8 cellular contexts compared by ENCODE assay signal in genomic region chr17:45248132-45248936, GRCh38. TPM values are rescaled to one million over a fixed set of nuclear protein-coding genes. Genes with fewer than 3 reads are reported as not detected.
DNase-seq lines count a peak whose midpoint lies in the region; ATAC-seq, FAIRE-seq and TF ChIP-seq lines count a peak whose summit lies in the region.

No MANE protein-coding gene starts in this region.

- H3K4me1 Mint-ChIP-seq in CD4-positive, CD25-positive, alpha-beta regulatory T cell, result peaks cover 0 to 78% (median 39%) of the 10 kb centered on the region in 4 donors
- peaks cover 40% of the 10 kb centered on the region for H3K4me1 Mint-ChIP-seq in T-helper 17 cell

- no peaks in the 10 kb centered on the region for H4K20me1 ChIP-seq in HepG2 (ENCODE audit: insufficient read depth, low read length)

- TSS peak; percentile 72 for BruUV-seq in HepG2 (replicated peaks; lab: Mats Ljungman, UMichigan)

- peaks cover 74% of the 10 kb centered on the region for H3K4me1 ChIP-seq in CD4-positive, CD25-positive, alpha-beta regulatory T cell (ENCODE audit: control insufficient read depth, insufficient read depth, low read length, poor library complexity, severe bottlenecking)
- peaks cover 40% of the 10 kb centered on the region for H3K4me1 ChIP-seq in HepG2 (ENCODE audit: insufficient read depth, low read length)

- intact Hi-C loops in HepG2 (cut with micrococcal nuclease; ENCODE audit: unreplicated experiment), result no loop called here

- CTCF ChIA-PET in HepG2 (lab: Yijun Ruan, JAX; ENCODE audit: low intra/inter-chr PET ratio, low total read pairs), result no interaction called here

- peak overlapping the region; percentile 88 to 97 (median 92) for H3K4me3 Mint-ChIP-seq in CD4-positive, CD25-positive, alpha-beta regulatory T cell
- H3K4me3 Mint-ChIP-seq in T-helper 17 cell, result peak overlapping the region; percentile 91

- no peaks in the 10 kb centered on the region for H3K9me3 ChIP-seq in CD4-positive, CD25-positive, alpha-beta regulatory T cell (ENCODE audit: control insufficient read depth in 2 of 2, low read length in 2 of 2)
- H3K9me3 ChIP-seq in T-helper 17 cell (ENCODE audit: control insufficient read depth, low read length, poor library complexity, severe bottlenecking), result no peaks in the 10 kb centered on the region
- no peaks in the 10 kb centered on the region for H3K9me3 ChIP-seq in HepG2 (ENCODE audit: low read length)

- H3K27ac ChIP-seq in CD4-positive, CD25-positive, alpha-beta regulatory T cell (ENCODE audit: insufficient read depth, low read length, poor library complexity, severe bottlenecking), result peak overlapping the region; percentile 97
- H3K27ac ChIP-seq in brain microvascular endothelial cell (no peak overlapping the region), HepG2 (ENCODE audit: extremely low read length, insufficient read depth, low read length) (no peak overlapping the region)

- POLR2A ChIA-PET in HepG2 (lab: Yijun Ruan, JAX), result interaction anchor here (1.4 to 2.8 kb wide), 3 partner anchors 20 to 100 kb away, joined by 4 to 17 read pairs (median 9); partner anchors contain the start of gene HEXIM1

- H3K27ac Mint-ChIP-seq in CD4-positive, CD25-positive, alpha-beta regulatory T cell, result peak overlapping the region; percentile 97 to 98 (median 97)
- H3K27ac Mint-ChIP-seq in T-helper 17 cell, result peak overlapping the region; percentile 98

- H2AFZ ChIP-seq in HepG2 (ENCODE audit: low read length), result no peak overlapping the region

- TF ChIP-seq CTCF in brain microvascular endothelial cell (IDR thresholded peaks at IDR 0.05; ENCODE audit: low read depth, low read length, missing control alignments), result no peak
- no peak for TF ChIP-seq CTCF in HepG2 (CRISPR knock-in tag; IDR thresholded peaks at IDR 0.05)

- 54% methylated on average over 14 of the region's 39 CpGs for WGBS in HepG2 (ENCODE audit: low lambda C conversion rate)

- H3K36me3 ChIP-seq in CD4-positive, CD25-positive, alpha-beta regulatory T cell (ENCODE audit: control insufficient read depth, insufficient read depth, low read length), result peaks cover 42% of the 10 kb centered on the region
- no peaks in the 10 kb centered on the region for H3K36me3 ChIP-seq in brain microvascular endothelial cell (replicated peaks)
- no peaks in the 10 kb centered on the region for H3K36me3 ChIP-seq in HepG2 (replicated peaks in 1 of 2; ENCODE audit: control insufficient read depth in 1 of 2, insufficient read depth in 2 of 2, low read length in 2 of 2)

- no peaks in the 10 kb centered on the region for H3K9me3 Mint-ChIP-seq in CD4-positive, CD25-positive, alpha-beta regulatory T cell

- peak; percentile 79 to 95 (median 85) for DNase-seq in CD4-positive, CD25-positive, alpha-beta regulatory T cell
- DNase-seq in HPDE6-E6E7 (ENCODE audit: extremely low spot score), result peak; percentile 96
- DNase-seq in T-helper 17 cell, result peak; percentile 73 to 80 (median 75)
- DNase-seq in brain microvascular endothelial cell, result no peak
- no peak for DNase-seq in HepG2 (ENCODE audit: low spot score)
- peak; percentile 67 to 68 for DNase-seq in stimulated activated CD8-positive, alpha-beta memory T cell treated with anti-CD3 and anti-CD28 coated beads, Interleukin-15, amount 100 ng/mL, for 48 hours (ENCODE audit: low read depth in 2 of 2)
- DNase-seq in EL, result no peak

- peak; percentile 79 to 82 for ATAC-seq in CD4-positive, CD25-positive, alpha-beta regulatory T cell (ENCODE audit: low read depth in 2 of 2)
- ATAC-seq in GM19455 (IDR thresholded peaks at IDR 0.05; ENCODE audit: unreplicated experiment), result peak; percentile 71
- peak; percentile 80 for ATAC-seq in T-helper 17 cell
- no peak for ATAC-seq in HepG2

- no peaks in the 10 kb centered on the region for H3K27me3 ChIP-seq in CD4-positive, CD25-positive, alpha-beta regulatory T cell (ENCODE audit: control insufficient read depth, insufficient read depth, low read length)
- H3K27me3 ChIP-seq in brain microvascular endothelial cell (replicated peaks) (no peaks in the 10 kb centered on the region), HepG2 (ENCODE audit: control insufficient read depth in 1 of 2, insufficient read depth in 2 of 2, low read length in 2 of 2) (peaks cover 0 to 27% of the 10 kb centered on the region in 2 experiments; a peak in 4 of 5 replicates)

- H3K9ac ChIP-seq in HepG2 (ENCODE audit: insufficient read depth, low read depth, low read length), result peak overlapping the region; percentile 59

- peak overlapping the region; percentile 48 for H3K4me3 ChIP-seq in CD4-positive, CD25-positive, alpha-beta regulatory T cell (ENCODE audit: low read depth, low read length)
- H3K4me3 ChIP-seq in brain microvascular endothelial cell (ENCODE audit: low read depth, low read length) (peak overlapping the region; percentile 58), HepG2 (replicated peaks in 1 of 3; ENCODE audit: insufficient read depth in 1 of 3, low read depth in 2 of 3, low read length in 3 of 3) (peak overlapping the region; percentile 80 to 84 (median 84))

- no peak for FAIRE-seq in HepG2 (lab: Jason Lieb, UNC)

- peaks cover 6% of the 10 kb centered on the region for H3K36me3 Mint-ChIP-seq in CD4-positive, CD25-positive, alpha-beta regulatory T cell
- no peaks in the 10 kb centered on the region for H3K36me3 Mint-ChIP-seq in T-helper 17 cell (ENCODE audit: low read depth)

- TF ChIP-seq POLR2A in HepG2 (IDR thresholded peaks at IDR 0.05; ENCODE audit: insufficient read depth in 1 of 2, low read depth in 2 of 2, low read length in 2 of 2), result no peak

- no peak; the same call in 1 of the 2 replicates for TF ChIP-seq RAD21 in HepG2 (CRISPR knock-in tag; IDR thresholded peaks at IDR 0.05)

- no peaks in the 10 kb centered on the region for H3K27me3 Mint-ChIP-seq in CD4-positive, CD25-positive, alpha-beta regulatory T cell
- no peaks in the 10 kb centered on the region for H3K27me3 Mint-ChIP-seq in T-helper 17 cell

- no peaks in the 10 kb centered on the region for H3K79me2 ChIP-seq in HepG2 (ENCODE audit: insufficient read depth, low read length)

- TF ChIP-seq EP300 in HepG2 (IDR thresholded peaks at IDR 0.05; ENCODE audit: low read depth in 2 of 2, low read length in 2 of 2) (no peak), HepG2 (CRISPR knock-in tag; IDR thresholded peaks at IDR 0.05; ENCODE audit: borderline replicate concordance) (no peak)

- in situ Hi-C loops in brain microvascular endothelial cell (cut with HindIII; ENCODE audit: low pct_ligation_motif_present, low sequenced_read_pairs), result no loop called here
- in situ Hi-C loops in HepG2 (cut with HindIII; ENCODE audit: extremely low pct_ligation_motif_present, low pct_unique_long_range_greater_than_20kb), result loop anchor here (5.0 kb wide), 1 partner anchor 101 kb away; the partner anchor contains the start of gene HEXIM1

- H3K4me2 ChIP-seq in HepG2 (ENCODE audit: low read depth, low read length), result peak overlapping the region; percentile 96

RNA-seq across cellular contexts. Expression of gene SPATA32, which starts 13.6 kb away (rescaled TPM):
- total RNA-seq in CD4-positive, CD25-positive, alpha-beta regulatory T cell, result 0.20 TPM
- under 1 TPM in 2 of 4 donors, not detected in 2; 0.36 to 0.60 TPM for polyA plus RNA-seq in CD4-positive, CD25-positive, alpha-beta regulatory T cell
- total RNA-seq in T-helper 17 cell (under 1 TPM in 1 of 2 donors, not detected in 1; 0.17 TPM), HepG2 (2016; rRNA removed; fragmentation: Illumina TruSeq; extraction: Trizol) (not detected in 2 replicates)
- total RNA-seq in HepG2 (2016; cell fraction: cytosol; rRNA removed; fragmentation: Illumina TruSeq; extraction: Trizol; ENCODE audit: low read depth), result not detected in 2 replicates
- not detected in 2 replicates for total RNA-seq in HepG2 (2016; cell fraction: insoluble cytoplasmic fraction; rRNA removed; fragmentation: Illumina TruSeq; extraction: Trizol)
- not detected in 2 replicates for total RNA-seq in HepG2 (2016; cell fraction: membrane; rRNA removed; fragmentation: Illumina TruSeq; extraction: Trizol)
- not detected in 2 replicates for total RNA-seq in HepG2 (2016; cell fraction: nucleus; rRNA removed; fragmentation: Illumina TruSeq; extraction: Trizol)
- polyA plus RNA-seq in HepG2 (2011; rRNA removed), result not detected in 2 replicates
- not detected in 2 replicates for polyA plus RNA-seq in HepG2 (2011; cell fraction: cytosol; rRNA removed)
- polyA plus RNA-seq in HepG2 (2011; cell fraction: nucleus; rRNA removed), result not detected in 2 replicates
- not detected in 2 replicates for polyA plus RNA-seq in HepG2 (2012)
- polyA plus RNA-seq in HepG2 (2016; cell fraction: cytosol; fragmentation: Illumina TruSeq; extraction: Trizol; ENCODE audit: low read depth), result not detected in 2 replicates
- polyA plus RNA-seq in HepG2 (2016; cell fraction: insoluble cytoplasmic fraction; fragmentation: Illumina TruSeq; extraction: Trizol; ENCODE audit: low read depth), result not detected in 2 replicates
- polyA plus RNA-seq in HepG2 (2016; cell fraction: membrane; fragmentation: Illumina TruSeq; extraction: Trizol; ENCODE audit: low read depth), result not detected in 2 replicates
- polyA plus RNA-seq in HepG2 (2016; cell fraction: nucleus; fragmentation: Illumina TruSeq; extraction: Trizol; ENCODE audit: insufficient read depth, low read depth), result not detected in 2 replicates
- not detected in 2 replicates for polyA minus RNA-seq in HepG2 (2011; rRNA and poly(A)+ RNA removed; ENCODE audit: low replicate concordance)
- not detected in 2 replicates for polyA minus RNA-seq in HepG2 (2011; cell fraction: cytosol; rRNA and poly(A)+ RNA removed)
- polyA minus RNA-seq in HepG2 (2011; cell fraction: nucleus; rRNA and poly(A)+ RNA removed), result not detected in 2 replicates

RNA-seq across cellular contexts. Expression of gene FMNL1, which starts 26.6 kb away (rescaled TPM):
- 575 TPM for total RNA-seq in CD4-positive, CD25-positive, alpha-beta regulatory T cell
- polyA plus RNA-seq in CD4-positive, CD25-positive, alpha-beta regulatory T cell, result 10 to 100 TPM; 22.8 to 28.5 (median 24.7) TPM
- total RNA-seq in T-helper 17 cell, result 100 to 1,000 TPM; 509 to 550 TPM
- total RNA-seq in HepG2 (2016; rRNA removed; fragmentation: Illumina TruSeq; extraction: Trizol), result 0.39 and 0.53 TPM in 2 replicates
- total RNA-seq in HepG2 (2016; cell fraction: cytosol; rRNA removed; fragmentation: Illumina TruSeq; extraction: Trizol; ENCODE audit: low read depth), result 0.61 TPM in 1 of 2 replicates, not detected in the other
- 0.12 and 0.41 TPM in 2 replicates for total RNA-seq in HepG2 (2016; cell fraction: insoluble cytoplasmic fraction; rRNA removed; fragmentation: Illumina TruSeq; extraction: Trizol)
- total RNA-seq in HepG2 (2016; cell fraction: membrane; rRNA removed; fragmentation: Illumina TruSeq; extraction: Trizol), result 0.48 and 0.74 TPM in 2 replicates
- total RNA-seq in HepG2 (2016; cell fraction: nucleus; rRNA removed; fragmentation: Illumina TruSeq; extraction: Trizol), result 0.56 and 0.63 TPM in 2 replicates
- 0.70 and 1.1 TPM in 2 replicates for polyA plus RNA-seq in HepG2 (2011; rRNA removed)
- polyA plus RNA-seq in HepG2 (2011; cell fraction: cytosol; rRNA removed), result 0.38 and 0.48 TPM in 2 replicates
- polyA plus RNA-seq in HepG2 (2011; cell fraction: nucleus; rRNA removed), result 4.9 and 6.1 TPM in 2 replicates
- polyA plus RNA-seq in HepG2 (2012), result 0.78 and 1.2 TPM in 2 replicates
- 0.27 TPM in 1 of 2 replicates, not detected in the other for polyA plus RNA-seq in HepG2 (2016; cell fraction: cytosol; fragmentation: Illumina TruSeq; extraction: Trizol; ENCODE audit: low read depth)
- 0.37 and 0.69 TPM in 2 replicates for polyA plus RNA-seq in HepG2 (2016; cell fraction: insoluble cytoplasmic fraction; fragmentation: Illumina TruSeq; extraction: Trizol; ENCODE audit: low read depth)
- 0.31 and 0.37 TPM in 2 replicates for polyA plus RNA-seq in HepG2 (2016; cell fraction: membrane; fragmentation: Illumina TruSeq; extraction: Trizol; ENCODE audit: low read depth)
- polyA plus RNA-seq in HepG2 (2016; cell fraction: nucleus; fragmentation: Illumina TruSeq; extraction: Trizol; ENCODE audit: insufficient read depth, low read depth), result 1.9 and 2.6 TPM in 2 replicates
- polyA minus RNA-seq in HepG2 (2011; rRNA and poly(A)+ RNA removed; ENCODE audit: low replicate concordance), result 0.68 and 17.4 TPM in 2 replicates
- polyA minus RNA-seq in HepG2 (2011; cell fraction: cytosol; rRNA and poly(A)+ RNA removed), result 0.69 TPM in 1 of 2 replicates, not detected in the other
- polyA minus RNA-seq in HepG2 (2011; cell fraction: nucleus; rRNA and poly(A)+ RNA removed), result 0.77 and 1.4 TPM in 2 replicates

Comparison
In these comparisons a context has a peak if more than half of its experiments do, and no peak if none do; other contexts are left out.
1. DNase-seq: peak in CD4-positive, CD25-positive, alpha-beta regulatory T cell (3 of 3), HPDE6-E6E7 (single experiment), T-helper 17 cell (3 of 3) and stimulated activated CD8-positive, alpha-beta memory T cell treated with anti-CD3 and anti-CD28 coated beads, Interleukin-15, amount 100 ng/mL, for 48 hours (2 of 2); none in brain microvascular endothelial cell (single experiment), HepG2 (single experiment) and EL (single experiment).
2. RNA of gene FMNL1, which starts 26.6 kb away (total RNA-seq): 575 TPM in CD4-positive, CD25-positive, alpha-beta regulatory T cell (single experiment) and 509 to 550 TPM in T-helper 17 cell; 0.12 to 0.74 TPM in HepG2; every median in the first group is over 100 times any median in the second.
3. Peak in every context shown above with its lines, with median percentiles within 50 percentile points of each other: H3K4me3 ChIP-seq.